8 cellular contexts compared by ENCODE assay signal in the genomic region with DNA sequence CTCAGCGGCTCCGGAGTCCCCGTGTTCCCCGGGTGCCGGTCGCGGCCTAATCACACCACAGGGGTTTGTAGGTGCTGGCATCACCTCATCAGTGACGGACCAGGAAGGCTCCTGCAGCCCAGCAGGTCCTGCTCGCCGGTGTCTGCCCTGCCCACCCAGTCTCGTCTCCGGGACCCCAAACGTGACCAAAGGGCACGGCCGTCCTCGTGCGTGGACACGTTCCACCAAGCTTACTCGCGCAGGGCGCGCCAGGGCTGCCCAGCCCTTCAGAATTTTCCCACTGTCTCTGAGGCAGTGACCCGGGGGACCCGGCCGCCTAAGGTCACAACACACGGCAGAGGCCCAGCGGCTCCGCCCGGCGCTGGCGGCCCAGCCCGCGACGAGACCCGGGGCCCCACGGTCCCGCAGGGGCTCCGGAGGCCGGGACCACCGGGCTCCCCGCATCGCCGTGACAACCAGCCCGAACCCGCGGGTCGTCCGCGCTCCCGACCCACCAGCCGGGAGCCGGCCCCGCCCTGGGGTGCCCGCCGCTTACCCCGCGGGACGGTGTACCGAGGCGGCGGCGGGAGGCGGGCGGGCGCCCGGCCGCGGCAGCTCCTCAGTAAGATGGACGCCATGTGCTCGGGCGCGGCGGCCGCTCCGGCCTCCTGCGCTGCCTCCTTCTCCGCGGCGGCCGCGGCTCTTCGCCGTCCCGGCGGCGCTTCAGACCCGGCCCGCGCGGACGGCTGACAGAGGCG. TPM values are rescaled to one million over a fixed set of nuclear protein-coding genes. Genes with fewer than 3 reads are reported as not detected.
A peak's percentile ranks its signal among the peaks of the same experiment; 100 is the strongest.
DNase-seq lines count a peak whose midpoint lies in the region; ATAC-seq and TF ChIP-seq lines count a peak whose summit lies in the region.

No MANE protein-coding gene starts in this region.

- no peaks in the 10 kb centered on the region for H3K9me3 Mint-ChIP-seq in activated CD4-positive, alpha-beta T cell treated with anti-CD3 and anti-CD28 coated beads for 36 hours (ENCODE audit: low read depth)
- H3K9me3 Mint-ChIP-seq in WTC11 = no peaks in the 10 kb centered on the region
- H3K9me3 Mint-ChIP-seq in nephron = no peaks in the 10 kb centered on the region

- POLR2A ChIA-PET in activated CD4-positive, alpha-beta T cell treated with anti-CD3 and anti-CD28 coated beads for 36 hours (lab: Charles Lee) = interaction anchor here (0.6 to 2.1 kb wide), 3 partner anchors 15 to 693 kb away, joined by 5 to 11 read pairs (median 7); partner anchors contain the start of gene NSD2
- POLR2A ChIA-PET in WTC11 (lab: Charles Lee) = interaction anchor here (0.6 to 0.7 kb wide), 2 partner anchors 15 to 19 kb away, joined by 3 to 4 read pairs; no protein-coding TSS in a partner anchor

- CTCF ChIA-PET in activated CD4-positive, alpha-beta T cell treated with anti-CD3 and anti-CD28 coated beads for 36 hours (lab: Charles Lee) = interaction anchor here (0.6 to 2.0 kb wide), 5 partner anchors 17 to 276 kb away, joined by 3 to 19 read pairs (median 4); no protein-coding TSS in a partner anchor
- CTCF ChIA-PET in WTC11 (lab: Charles Lee) = interaction anchor here (1.0 to 1.2 kb wide), 3 partner anchors 13 to 88 kb away, joined by 3 to 4 read pairs (median 3); no protein-coding TSS in a partner anchor

- peak overlapping the region; percentile 66 for H3K4me3 Mint-ChIP-seq in activated CD4-positive, alpha-beta T cell treated with anti-CD3 and anti-CD28 coated beads for 36 hours
- H3K4me3 Mint-ChIP-seq in WTC11 (peak overlapping the region; percentile 76), nephron (peak overlapping the region; percentile 86 to 92 (median 90))

- H3K4me1 Mint-ChIP-seq in activated CD4-positive, alpha-beta T cell treated with anti-CD3 and anti-CD28 coated beads for 36 hours = peaks cover 44% of the 10 kb centered on the region
- H3K4me1 Mint-ChIP-seq in WTC11 (peaks cover 20% of the 10 kb centered on the region), nephron (peaks cover 20% of the 10 kb centered on the region)

- H3K4me3 ChIP-seq in epithelial cell of proximal tubule (ENCODE audit: low read depth, low read length) = peak overlapping the region; percentile 92

- no peaks in the 10 kb centered on the region for H3K27me3 Mint-ChIP-seq in activated CD4-positive, alpha-beta T cell treated with anti-CD3 and anti-CD28 coated beads for 36 hours
- H3K27me3 Mint-ChIP-seq in WTC11 (ENCODE audit: low read depth) (peaks cover 41% of the 10 kb centered on the region), nephron (ENCODE audit: low read depth) (peaks cover 6% of the 10 kb centered on the region)

- peak; percentile 23 for ATAC-seq in activated CD4-positive, alpha-beta T cell treated with anti-CD3 and anti-CD28 coated beads for 36 hours
- ATAC-seq in HG03097 (IDR thresholded peaks at IDR 0.05; ENCODE audit: low FRiP score, unreplicated experiment) (peak; percentile 30), WTC11 (no peak)

- peaks cover 9% of the 10 kb centered on the region for H3K36me3 Mint-ChIP-seq in activated CD4-positive, alpha-beta T cell treated with anti-CD3 and anti-CD28 coated beads for 36 hours (ENCODE audit: low read depth)
- no peaks in the 10 kb centered on the region for H3K36me3 Mint-ChIP-seq in WTC11
- no peaks in the 10 kb centered on the region for H3K36me3 Mint-ChIP-seq in nephron (ENCODE audit: low read depth)

- TF ChIP-seq CTCF in WTC11 (IDR thresholded peaks at IDR 0.05) (no peak), epithelial cell of proximal tubule (conservative IDR thresholded peaks at IDR 0.05; ENCODE audit: low read depth, low read length) (no peak), nephron (IDR thresholded peaks at IDR 0.05; ENCODE audit: unreplicated experiment in 3 of 3) (no peak)

- H3K27ac Mint-ChIP-seq in activated CD4-positive, alpha-beta T cell treated with anti-CD3 and anti-CD28 coated beads for 36 hours = peak overlapping the region; percentile 31
- H3K27ac Mint-ChIP-seq in WTC11 (no peak overlapping the region), nephron (no peak overlapping the region)

- intact Hi-C loops in activated CD4-positive, alpha-beta T cell treated with anti-CD3 and anti-CD28 coated beads for 36 hours (cut with DNase I, micrococcal nuclease) = loop anchor here (1.0 to 5.0 kb wide), 18 partner anchors 15 to 1347 kb away; partner anchors contain the start of genes SLBP (in 2 of the 2), CFAP99 (in 1 of the 2), CTBP1 (in 1 of the 2) and FAM193A (in 1 of the 2)

- DNase-seq in activated CD4-positive, alpha-beta T cell treated with anti-CD3 and anti-CD28 coated beads for 36 hours = peak; percentile 39
- DNase-seq in activated CD4-positive, alpha-beta T cell treated with anti-CD3 and anti-CD28 coated beads for 1 hour = no peak
- no peak for DNase-seq in WTC11 (ENCODE audit: low spot score)
- no peak for DNase-seq in epithelial cell of proximal tubule (ENCODE audit: low read depth)
- no peak for DNase-seq in DMS114 treated with DMSO at 0.1 percent for 48 hours (lab: John Stamatoyannopoulos, UW; ENCODE audit: unreplicated experiment)
- no peak for DNase-seq in Ammon's horn (ENCODE audit: low spot score)

TF ChIP-seq in WTC11, 78 proteins besides CTCF, POLR2A, EP300 and RAD21:
- TF ChIP-seq ETV6 (CRISPR knock-in tag; IDR thresholded peaks at IDR 0.05) (0 out of 2 replicates have a peak, but pooled peaks have one; percentile 13), ZNF232 (CRISPR knock-in tag; IDR thresholded peaks at IDR 0.05) (no peak), ZNF219 (CRISPR knock-in tag; IDR thresholded peaks at IDR 0.05; ENCODE audit: borderline replicate concordance) (no peak)
- TF ChIP-seq, protein P1, sequence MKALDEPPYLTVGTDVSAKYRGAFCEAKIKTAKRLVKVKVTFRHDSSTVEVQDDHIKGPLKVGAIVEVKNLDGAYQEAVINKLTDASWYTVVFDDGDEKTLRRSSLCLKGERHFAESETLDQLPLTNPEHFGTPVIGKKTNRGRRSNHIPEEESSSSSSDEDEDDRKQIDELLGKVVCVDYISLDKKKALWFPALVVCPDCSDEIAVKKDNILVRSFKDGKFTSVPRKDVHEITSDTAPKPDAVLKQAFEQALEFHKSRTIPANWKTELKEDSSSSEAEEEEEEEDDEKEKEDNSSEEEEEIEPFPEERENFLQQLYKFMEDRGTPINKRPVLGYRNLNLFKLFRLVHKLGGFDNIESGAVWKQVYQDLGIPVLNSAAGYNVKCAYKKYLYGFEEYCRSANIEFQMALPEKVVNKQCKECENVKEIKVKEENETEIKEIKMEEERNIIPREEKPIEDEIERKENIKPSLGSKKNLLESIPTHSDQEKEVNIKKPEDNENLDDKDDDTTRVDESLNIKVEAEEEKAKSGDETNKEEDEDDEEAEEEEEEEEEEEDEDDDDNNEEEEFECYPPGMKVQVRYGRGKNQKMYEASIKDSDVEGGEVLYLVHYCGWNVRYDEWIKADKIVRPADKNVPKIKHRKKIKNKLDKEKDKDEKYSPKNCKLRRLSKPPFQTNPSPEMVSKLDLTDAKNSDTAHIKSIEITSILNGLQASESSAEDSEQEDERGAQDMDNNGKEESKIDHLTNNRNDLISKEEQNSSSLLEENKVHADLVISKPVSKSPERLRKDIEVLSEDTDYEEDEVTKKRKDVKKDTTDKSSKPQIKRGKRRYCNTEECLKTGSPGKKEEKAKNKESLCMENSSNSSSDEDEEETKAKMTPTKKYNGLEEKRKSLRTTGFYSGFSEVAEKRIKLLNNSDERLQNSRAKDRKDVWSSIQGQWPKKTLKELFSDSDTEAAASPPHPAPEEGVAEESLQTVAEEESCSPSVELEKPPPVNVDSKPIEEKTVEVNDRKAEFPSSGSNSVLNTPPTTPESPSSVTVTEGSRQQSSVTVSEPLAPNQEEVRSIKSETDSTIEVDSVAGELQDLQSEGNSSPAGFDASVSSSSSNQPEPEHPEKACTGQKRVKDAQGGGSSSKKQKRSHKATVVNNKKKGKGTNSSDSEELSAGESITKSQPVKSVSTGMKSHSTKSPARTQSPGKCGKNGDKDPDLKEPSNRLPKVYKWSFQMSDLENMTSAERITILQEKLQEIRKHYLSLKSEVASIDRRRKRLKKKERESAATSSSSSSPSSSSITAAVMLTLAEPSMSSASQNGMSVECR (CRISPR knock-in tag; IDR thresholded peaks at IDR 0.05; ENCODE audit: borderline replicate concordance) = no peak

RNA-seq across cellular contexts. Expression of gene LETM1, which starts 0.5 kb away (rescaled TPM):
- 10 to 100 TPM; 41.6 to 51.3 TPM for total RNA-seq in activated CD4-positive, alpha-beta T cell treated with anti-CD3 and anti-CD28 coated beads for 36 hours
- total RNA-seq in WTC11 (2021) (45.0 to 66.7 TPM (median 47.7 TPM) in 3 replicates), epithelial cell of proximal tubule (42.6 and 65.4 TPM in 2 replicates)

RNA-seq across cellular contexts. Expression of gene NSD2, which starts 15.7 kb away (rescaled TPM):
- 100 to 1,000 TPM; 194 to 232 TPM for total RNA-seq in activated CD4-positive, alpha-beta T cell treated with anti-CD3 and anti-CD28 coated beads for 36 hours
- 113 to 128 TPM (median 119 TPM) in 3 replicates for total RNA-seq in WTC11 (2021)
- total RNA-seq in epithelial cell of proximal tubule = 85.6 and 119 TPM in 2 replicates
